Comparison of ENCODE assay signal across 8 cellular contexts in genomic region chr16:58129097-58129936, GRCh38. TPM values are rescaled to one million over a fixed set of nuclear protein-coding genes. Genes with fewer than 3 reads are reported as not detected.
DNase-seq lines count a peak whose midpoint lies in the region; ATAC-seq, FAIRE-seq and TF ChIP-seq lines count a peak whose summit lies in the region.

CFAP20 (minus strand) TSS chr16:58129381; CDS start chr16:58129115, 266 bp downstream.

- H3K4me3 ChIP-seq in Loucy (ENCODE audit: low read length, poor library complexity, severe bottlenecking) (peak within 1 kb of the TSS; percentile 98), fibroblast of mammary gland (ENCODE audit: control insufficient read depth, low read depth, low read length) (peak within 1 kb of the TSS; percentile 90)

- POLR2A ChIA-PET in naive thymus-derived CD8-positive, alpha-beta T cell (lab: Charles Lee) = interaction anchor here (0.6 to 1.8 kb wide), 22 partner anchors 9 to 1453 kb away, joined by 3 to 12 read pairs (median 4); partner anchors contain the start of genes GINS3, KATNB1, NDRG4 and SETD6

- DNase-seq in EL = peak; percentile 100
- DNase-seq in H54 (ENCODE audit: insufficient read length, low spot score) = peak; percentile 88
- peak; percentile 97 for DNase-seq in activated T-helper 9 cell treated with anti-CD3 and anti-CD28 coated beads, Interleukin-2, amount 50 U/mL, for 16 hours (ENCODE audit: low read depth)
- DNase-seq in fibroblast of mammary gland (ENCODE audit: low read depth) = peak; percentile 100
- DNase-seq in naive thymus-derived CD8-positive, alpha-beta T cell = peak; percentile 89 to 98 (median 96)
- peak; percentile 91 to 98 (median 96) for DNase-seq in stimulated activated naive CD4-positive, alpha-beta T cell (lab: John Stamatoyannopoulos, UW)

- peak within 1 kb of the TSS; percentile 99 for H3K4me2 ChIP-seq in Loucy (ENCODE audit: low read depth, low read length, poor library complexity, severe bottlenecking)

- H3K36me3 ChIP-seq in Loucy (ENCODE audit: insufficient read depth, low read length) = no peaks in the 10 kb centered on the region

- H4K20me1 ChIP-seq in Loucy (ENCODE audit: insufficient read depth, low read length, poor library complexity, severe bottlenecking) = peaks cover 43% of the 10 kb centered on the region

- H3K36me3 Mint-ChIP-seq in naive thymus-derived CD8-positive, alpha-beta T cell = no peaks in the 10 kb centered on the region

- H3K9me3 Mint-ChIP-seq in naive thymus-derived CD8-positive, alpha-beta T cell = peaks cover 0 to 6% (median 0%) of the 10 kb centered on the region in 9 donors

- H3K4me1 ChIP-seq in Loucy (ENCODE audit: insufficient read depth, low read length, poor library complexity, severe bottlenecking) = peaks cover 36% of the 10 kb centered on the region

- no peaks in the 10 kb centered on the region for H3K9me2 ChIP-seq in Loucy (replicated peaks; ENCODE audit: low read depth, low read length)

- no peaks in the 10 kb centered on the region for H3K9me3 ChIP-seq in Loucy (ENCODE audit: insufficient read depth, low read depth, low read length)

- peak; percentile 92 for FAIRE-seq in H54 (lab: Jason Lieb, UNC)

- H3K9ac ChIP-seq in Loucy (ENCODE audit: low read depth, low read length, poor library complexity, severe bottlenecking) = peak within 1 kb of the TSS; percentile 91

- H3K27ac Mint-ChIP-seq in naive thymus-derived CD8-positive, alpha-beta T cell = peak within 1 kb of the TSS; percentile 89 to 98 (median 97)

- TF ChIP-seq POLR2A in H54 (IDR thresholded peaks at IDR 0.05; ENCODE audit: low read depth, low read length) (peak; percentile 91), Raji (IDR thresholded peaks at IDR 0.05; ENCODE audit: insufficient read depth, low read depth, low read length) (peak; percentile 90)

- peaks cover 17 to 48% (median 44%) of the 10 kb centered on the region in 4 donors for H3K4me1 Mint-ChIP-seq in naive thymus-derived CD8-positive, alpha-beta T cell

- H3K4me3 Mint-ChIP-seq in naive thymus-derived CD8-positive, alpha-beta T cell = peak within 1 kb of the TSS; percentile 90 to 100 (median 93)

- no peaks in the 10 kb centered on the region for H3K27me3 ChIP-seq in Loucy (ENCODE audit: insufficient read depth, low read length, poor library complexity, severe bottlenecking)

- peak within 1 kb of the TSS; percentile 87 for H2AFZ ChIP-seq in Loucy (ENCODE audit: low read length)

- peaks cover 46% of the 10 kb centered on the region for H3K79me2 ChIP-seq in Loucy (ENCODE audit: insufficient read depth, low read length)

- no peaks in the 10 kb centered on the region for H3K27me3 Mint-ChIP-seq in naive thymus-derived CD8-positive, alpha-beta T cell

- ATAC-seq in naive thymus-derived CD8-positive, alpha-beta T cell = peak; percentile 79 to 82

- TF ChIP-seq CTCF in Loucy (conservative IDR thresholded peaks at IDR 0.05; ENCODE audit: low read length) (no peak), fibroblast of mammary gland (conservative IDR thresholded peaks at IDR 0.05; ENCODE audit: control insufficient read depth, insufficient read depth, low read depth, low read length) (no peak)

- no peaks in the 10 kb centered on the region for H3F3A ChIP-seq in Loucy (ENCODE audit: low read depth)

RNA-seq across cellular contexts. Expression of gene CFAP20, which starts in this region (rescaled TPM):
- 10 to 100 TPM; 25.3 to 30.0 TPM for total RNA-seq in naive thymus-derived CD8-positive, alpha-beta T cell
- polyA plus RNA-seq in naive thymus-derived CD8-positive, alpha-beta T cell = 10 to 100 TPM; 23.9 to 38.8 (median 27.5) TPM

Comparison
In these comparisons a context has a peak if more than half of its experiments do, and no peak if none do; other contexts are left out.
1. Peak in every context shown above with its lines: DNase-seq, ATAC-seq and H3K4me3 ChIP-seq.